8 cellular contexts compared by ENCODE assay signal in genomic region chr3:57597240-57597972, GRCh38. TPM values are rescaled to one million over a fixed set of nuclear protein-coding genes. Genes with fewer than 3 reads are reported as not detected.
DNase-seq lines count a peak whose midpoint lies in the region; ATAC-seq and TF ChIP-seq lines count a peak whose summit lies in the region.

Gene ARF4, minus strand, starts transcription at chr3:57597344. Its CDS starts 204 bp downstream, at chr3:57597140.

- intact Hi-C loops in Right ventricle myocardium inferior (cut with DNase I), result loop anchor here (1.0 to 10.0 kb wide), 4 partner anchors 41 to 200 kb away; partner anchors contain the start of genes PDE12 and SLMAP
- intact Hi-C loops in ovary (cut with DNase I), result loop anchor here in 1 of 4 donors (2.0 kb wide), 2 partner anchors 41 to 95 kb away; partner anchors contain the start of genes DENND6A and PDE12
- intact Hi-C loops in thyroid gland (cut with DNase I), result no loop called here

- ATAC-seq in HG02763 (IDR thresholded peaks at IDR 0.05; ENCODE audit: unreplicated experiment) (peak; percentile 93), Right ventricle myocardium inferior (peak; percentile 97)
- peak; percentile 97 for ATAC-seq in activated naive CD8-positive, alpha-beta T cell treated with anti-CD3 and anti-CD28 coated beads, Interleukin-2, amount 50 U/mL, for 24 hours

- H3K4me1 Mint-ChIP-seq in activated naive CD8-positive, alpha-beta T cell treated with anti-CD3 and anti-CD28 coated beads, Interleukin-2, amount 50 U/mL, for 24 hours, result peaks cover 43% of the 10 kb centered on the region

- H3K9me3 Mint-ChIP-seq in activated naive CD8-positive, alpha-beta T cell treated with anti-CD3 and anti-CD28 coated beads, Interleukin-2, amount 50 U/mL, for 24 hours, result no peaks in the 10 kb centered on the region

- peaks cover 3% of the 10 kb centered on the region for H3K27me3 Mint-ChIP-seq in activated naive CD8-positive, alpha-beta T cell treated with anti-CD3 and anti-CD28 coated beads, Interleukin-2, amount 50 U/mL, for 24 hours

- H3K4me3 Mint-ChIP-seq in activated naive CD8-positive, alpha-beta T cell treated with anti-CD3 and anti-CD28 coated beads, Interleukin-2, amount 50 U/mL, for 24 hours, result peak within 1 kb of the TSS; percentile 98

- TF ChIP-seq POLR2A in ovary (IDR thresholded peaks at IDR 0.05), result peak; percentile 98
- TF ChIP-seq POLR2A in thyroid gland (IDR thresholded peaks at IDR 0.05), result peak; percentile 91 to 98

- H3K4me3 ChIP-seq in ovary (peak within 1 kb of the TSS; percentile 97), thyroid gland (replicated peaks in 1 of 3) (peak within 1 kb of the TSS; percentile 51 to 98 (median 95))

- no peak for TF ChIP-seq EP300 in ovary (IDR thresholded peaks at IDR 0.05)

- H3K36me3 ChIP-seq in ovary (no peaks in the 10 kb centered on the region), thyroid gland (no peaks in the 10 kb centered on the region)

- peaks cover 7% of the 10 kb centered on the region for H3K4me1 ChIP-seq in ovary (ENCODE audit: insufficient read depth)
- peaks cover 34 to 35% of the 10 kb centered on the region in 2 donors for H3K4me1 ChIP-seq in thyroid gland

- H3K27me3 ChIP-seq in ovary, result no peaks in the 10 kb centered on the region
- H3K27me3 ChIP-seq in thyroid gland, result no peaks in the 10 kb centered on the region

- H3K27ac Mint-ChIP-seq in activated naive CD8-positive, alpha-beta T cell treated with anti-CD3 and anti-CD28 coated beads, Interleukin-2, amount 50 U/mL, for 24 hours, result peak within 1 kb of the TSS; percentile 100

- H3K36me3 Mint-ChIP-seq in activated naive CD8-positive, alpha-beta T cell treated with anti-CD3 and anti-CD28 coated beads, Interleukin-2, amount 50 U/mL, for 24 hours (ENCODE audit: low read depth), result peaks cover 36% of the 10 kb centered on the region

- 0 to 1% (median 0%) methylated on average over 39 to 66 of the region's 66 CpGs for WGBS in ovary, 3 donors
- WGBS in thyroid gland, 2 donors, result 1 to 2% methylated on average over 25 to 33 of the region's 66 CpGs

- H3K27ac ChIP-seq in ovary (peak within 1 kb of the TSS; percentile 83 to 97), thyroid gland (peak within 1 kb of the TSS; percentile 95 to 99 (median 96))

- TF ChIP-seq CTCF in GM12874 (IDR thresholded peaks at IDR 0.05; ENCODE audit: insufficient read depth, low read depth, low read length) (peak; percentile 38; the same call in 1 of the 2 replicates), ovary (IDR thresholded peaks at IDR 0.05) (peak in 1 of 3 donors; percentile 17), thyroid gland (IDR thresholded peaks at IDR 0.05) (peak in 2 of 6 experiments; percentile 25 to 29)

- H3K9me3 ChIP-seq in ovary (no peaks in the 10 kb centered on the region), thyroid gland (no peaks in the 10 kb centered on the region)

- peak; percentile 66 for DNase-seq in NCI-H1417 treated with DMSO at 0.1 percent for 48 hours (lab: John Stamatoyannopoulos, UW)
- peak; percentile 99 for DNase-seq in SW480 (ENCODE audit: low spot score)
- peak; percentile 99 for DNase-seq in activated naive CD8-positive, alpha-beta T cell treated with anti-CD3 and anti-CD28 coated beads, Interleukin-2, amount 50 U/mL, for 24 hours
- peak; percentile 99 for DNase-seq in Right ventricle myocardium inferior (ENCODE audit: missing footprints)
- DNase-seq in ovary, result peak; percentile 99 to 100 (median 100)
- peak; percentile 99 to 100 for DNase-seq in thyroid gland

RNA-seq across cellular contexts. Expression of gene ARF4, which starts in this region (rescaled TPM):
- total RNA-seq in Right ventricle myocardium inferior (66.4 TPM), ovary (100 to 1,000 TPM in 6 of 7 donors, 10 to 100 TPM in 1; 84.5 to 149 (median 131) TPM), thyroid gland (100 to 1,000 TPM; 125 to 195 (median 159) TPM)
- polyA plus RNA-seq in ovary, result 100 to 1,000 TPM; 119 to 295 TPM

Comparison
In these comparisons a context has a peak if more than half of its experiments do, and no peak if none do; other contexts are left out.
1. Peak in every context shown above with its lines: DNase-seq, ATAC-seq, H3K4me3 ChIP-seq and H3K27ac ChIP-seq.